In the genomic region with DNA sequence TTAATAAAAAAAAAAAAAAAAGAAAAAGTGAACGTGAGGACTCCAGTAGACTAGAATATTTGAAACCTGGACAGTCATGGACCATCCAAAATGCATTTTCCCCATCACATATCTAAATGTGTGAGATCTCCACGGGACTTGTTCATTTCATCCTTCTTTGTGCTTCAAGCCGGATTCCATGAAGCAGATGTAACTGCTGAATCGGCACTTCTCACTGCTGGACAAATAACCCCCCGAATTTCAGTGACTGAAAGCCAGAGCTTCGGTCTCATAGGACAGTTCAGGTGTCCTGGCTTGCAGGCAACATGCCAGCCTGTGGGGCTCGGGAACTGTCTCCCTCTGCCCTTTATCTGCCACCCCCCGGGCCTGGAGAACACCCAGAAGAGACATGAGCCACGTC, we compare ENCODE assay signal across 21 cellular contexts. TPM values are rescaled to one million over a fixed set of nuclear protein-coding genes. Genes with fewer than 3 reads are reported as not detected.
DNase-seq lines count a peak whose midpoint lies in the region; ATAC-seq, FAIRE-seq and TF ChIP-seq lines count a peak whose summit lies in the region.
"Had no signal": no experiment of that assay in that cellular context is flagged by ENCODE, and none has a peak within 500 bp of the region (broad histone marks: within the 10 kb centered on the region; RNA-seq: fewer than 3 reads in every experiment).

No MANE protein-coding gene starts in this region.

- no peak for FAIRE-seq in HepG2 (lab: Jason Lieb, UNC)
- FAIRE-seq in K562 (lab: Jason Lieb, UNC): no peak
- FAIRE-seq: GM12878 had no signal

- H4K20me1 ChIP-seq in HepG2 (ENCODE audit: insufficient read depth, low read length) (no peaks in the 10 kb centered on the region), K562 (replicated peaks; ENCODE audit: control insufficient read depth, insufficient read depth, low read length) (no peaks in the 10 kb centered on the region)

- H3K9ac ChIP-seq in HepG2 (ENCODE audit: insufficient read depth, low read depth, low read length): no peak overlapping the region
- no peak overlapping the region for H3K9ac ChIP-seq in K562 (ENCODE audit: insufficient read depth in 1 of 2, low read depth in 2 of 2, low read length in 2 of 2)
- H3K9ac ChIP-seq in endodermal cell (ENCODE audit: extremely low read depth, low read length, poor library complexity, severe bottlenecking): no peak overlapping the region
- H3K9ac ChIP-seq: BLaER1 treated with 17β-estradiol and CSF1 and Interleukin-3, amounts not matched to agents 10 nM and 100 nM had no signal

- H2AFZ ChIP-seq in HepG2 (ENCODE audit: low read length) (no peak overlapping the region), K562 (ENCODE audit: low read depth, low read length) (no peak overlapping the region)

- H3K4me3 ChIP-seq in HepG2 (replicated peaks in 1 of 3; ENCODE audit: insufficient read depth in 1 of 3, low read depth in 2 of 3, low read length in 3 of 3) (no peak overlapping the region), right lobe of liver (no peak overlapping the region), K562 (no peak overlapping the region), endodermal cell (ENCODE audit: low read length) (no peak overlapping the region)
- H3K4me3 ChIP-seq: BLaER1 treated with 17β-estradiol and CSF1 and Interleukin-3, amounts not matched to agents 10 nM and 100 nM; GM12878 had no signal

- no peak for TF ChIP-seq POLR2A in HepG2 (IDR thresholded peaks at IDR 0.05; ENCODE audit: insufficient read depth in 1 of 2, low read depth in 2 of 2, low read length in 2 of 2)
- TF ChIP-seq POLR2A in right lobe of liver (IDR thresholded peaks at IDR 0.05): no peak
- TF ChIP-seq POLR2A in K562 (conservative IDR thresholded peaks at IDR 0.05): no peak

- H3K79me2 ChIP-seq in HepG2 (ENCODE audit: insufficient read depth, low read length) (no peaks in the 10 kb centered on the region), K562 (ENCODE audit: control insufficient read depth, insufficient read depth, low read length) (no peaks in the 10 kb centered on the region)

- no peak overlapping the region for H3K4me3 Mint-ChIP-seq in endodermal cell
- H3K4me3 Mint-ChIP-seq in progenitor cell of endocrine pancreas (ENCODE audit: low read depth): no peak overlapping the region
- H3K4me3 Mint-ChIP-seq: B cell; CD8-positive, alpha-beta memory T cell; HFFc6 had no signal

- H3K27me3 Mint-ChIP-seq in endodermal cell (ENCODE audit: insufficient read depth) (no peaks in the 10 kb centered on the region), progenitor cell of endocrine pancreas (no peaks in the 10 kb centered on the region)
- H3K27me3 Mint-ChIP-seq: B cell; CD4-positive, CD25-positive, alpha-beta regulatory T cell had no signal

- BruUV-seq in HepG2 (replicated peaks; lab: Mats Ljungman, UMichigan) (no TSS peak), K562 (replicated peaks; lab: Mats Ljungman, UMichigan) (no TSS peak)

- peaks cover 3 to 23% of the 10 kb centered on the region in 2 experiments; a peak in 2 of 5 replicates for H3K36me3 ChIP-seq in HepG2 (replicated peaks in 1 of 2; ENCODE audit: control insufficient read depth in 1 of 2, insufficient read depth in 2 of 2, low read length in 2 of 2)
- peaks cover 0 to 8% (median 0%) of the 10 kb centered on the region in 4 donors for H3K36me3 ChIP-seq in right lobe of liver
- H3K36me3 ChIP-seq in K562 (ENCODE audit: control insufficient read depth, insufficient read depth, low read length): peaks cover 70% of the 10 kb centered on the region
- H3K36me3 ChIP-seq in endodermal cell (ENCODE audit: control insufficient read depth, insufficient read depth, low read length): peaks cover 49% of the 10 kb centered on the region

- WGBS in HepG2 (ENCODE audit: low lambda C conversion rate): 97% methylated on average over 9 of the region's 9 CpGs
- WGBS in right lobe of liver (ENCODE audit: insufficient coverage, low coverage, low lambda C conversion rate, missing lambda C conversion rate): 82% methylated on average over 6 of the region's 9 CpGs
- 86% methylated on average over 9 of the region's 9 CpGs for WGBS in K562 (ENCODE audit: insufficient coverage, low coverage, missing lambda C conversion rate)
- 90 to 91% methylated on average over 4 to 8 of the region's 9 CpGs for WGBS in endodermal cell (ENCODE audit: insufficient coverage in 1 of 2, insufficient read length in 1 of 2), 2 experiments

- ATAC-seq in HepG2 (no peak), right lobe of liver (no peak), K562 (no peak), HG03457 (IDR thresholded peaks at IDR 0.05; ENCODE audit: unreplicated experiment) (no peak)
- ATAC-seq: GM12878 had no signal

- no peak for TF ChIP-seq RAD21 in HepG2 (CRISPR knock-in tag; IDR thresholded peaks at IDR 0.05)
- no peak for TF ChIP-seq RAD21 in K562 (CRISPR knock-in tag; conservative IDR thresholded peaks at IDR 0.05 in 1 of 2, IDR thresholded peaks at IDR 0.05 in 1 of 2)

- H3K9me3 ChIP-seq in HepG2 (ENCODE audit: low read length): no peaks in the 10 kb centered on the region
- H3K9me3 ChIP-seq in right lobe of liver: no peaks in the 10 kb centered on the region
- no peaks in the 10 kb centered on the region for H3K9me3 ChIP-seq in K562 (replicated peaks; ENCODE audit: control insufficient read depth, insufficient read depth, low read depth, low read length)
- H3K9me3 ChIP-seq in endodermal cell (ENCODE audit: control insufficient read depth, low read length): no peaks in the 10 kb centered on the region
- H3K9me3 ChIP-seq: BLaER1 treated with 17β-estradiol and CSF1 and Interleukin-3, amounts not matched to agents 10 nM and 100 nM had no signal

- H3K36me3 Mint-ChIP-seq in endodermal cell (ENCODE audit: low read depth) (peaks cover 49% of the 10 kb centered on the region), progenitor cell of endocrine pancreas (ENCODE audit: insufficient read depth) (peaks cover 57% of the 10 kb centered on the region)

- H3K9me3 Mint-ChIP-seq in endodermal cell (no peaks in the 10 kb centered on the region), progenitor cell of endocrine pancreas (ENCODE audit: low read depth) (no peaks in the 10 kb centered on the region)
- H3K9me3 Mint-ChIP-seq: CD4-positive, CD25-positive, alpha-beta regulatory T cell; CD8-positive, alpha-beta memory T cell; HFFc6 had no signal

- CTCF ChIA-PET in HepG2 (lab: Yijun Ruan, JAX; ENCODE audit: low intra/inter-chr PET ratio, low total read pairs): no interaction called here
- CTCF ChIA-PET in K562 (lab: Yijun Ruan, JAX; ENCODE audit: low intra/inter-chr PET ratio): no interaction called here

- no peaks in the 10 kb centered on the region for H3K4me1 ChIP-seq in HepG2 (ENCODE audit: insufficient read depth, low read length)
- H3K4me1 ChIP-seq in right lobe of liver: no peaks in the 10 kb centered on the region
- peaks cover 0 to 10% of the 10 kb centered on the region in 2 experiments; a peak in 1 of 5 replicates for H3K4me1 ChIP-seq in K562 (replicated peaks in 1 of 2; ENCODE audit: control insufficient read depth in 2 of 2, insufficient read depth in 2 of 2, low read length in 2 of 2)
- H3K4me1 ChIP-seq in endodermal cell (ENCODE audit: control insufficient read depth, insufficient read depth, low read length): peaks cover 4% of the 10 kb centered on the region
- H3K4me1 ChIP-seq: BLaER1 treated with 17β-estradiol and CSF1 and Interleukin-3, amounts not matched to agents 10 nM and 100 nM had no signal

- TF ChIP-seq EP300 in HepG2 (IDR thresholded peaks at IDR 0.05; ENCODE audit: low read depth in 2 of 2, low read length in 2 of 2) (no peak), HepG2 (CRISPR knock-in tag; IDR thresholded peaks at IDR 0.05; ENCODE audit: borderline replicate concordance) (no peak), K562 (IDR thresholded peaks at IDR 0.05; ENCODE audit: low read length) (no peak)

- H3K4me1 Mint-ChIP-seq in endodermal cell (peaks cover 14% of the 10 kb centered on the region), progenitor cell of endocrine pancreas (ENCODE audit: low read depth) (peaks cover 4% of the 10 kb centered on the region)
- H3K4me1 Mint-ChIP-seq: B cell; CD4-positive, CD25-positive, alpha-beta regulatory T cell; CD8-positive, alpha-beta memory T cell had no signal

- intact Hi-C loops in HepG2 (cut with micrococcal nuclease; ENCODE audit: unreplicated experiment): no loop called here
- intact Hi-C loops in right lobe of liver (cut with DNase I): no loop called here
- intact Hi-C loops in K562 (cut with micrococcal nuclease): no loop called here

- H3K4me2 ChIP-seq in HepG2 (ENCODE audit: low read depth, low read length): no peak overlapping the region
- H3K4me2 ChIP-seq in K562 (ENCODE audit: insufficient read depth, low read length): no peak overlapping the region
- H3K4me2 ChIP-seq: BLaER1 treated with 17β-estradiol and CSF1 and Interleukin-3, amounts not matched to agents 10 nM and 100 nM had no signal

- in situ Hi-C loops in HepG2 (cut with HindIII; ENCODE audit: extremely low pct_ligation_motif_present, low pct_unique_long_range_greater_than_20kb): no loop called here
- in situ Hi-C loops in K562 (cut with MboI): no loop called here

- H3K27ac Mint-ChIP-seq in endodermal cell: peak overlapping the region; percentile 44
- peak overlapping the region; percentile 59 for H3K27ac Mint-ChIP-seq in progenitor cell of endocrine pancreas
- H3K27ac Mint-ChIP-seq: B cell; CD4-positive, CD25-positive, alpha-beta regulatory T cell; CD8-positive, alpha-beta memory T cell; HFFc6 had no signal

- TF ChIP-seq CTCF in HepG2 (CRISPR knock-in tag; IDR thresholded peaks at IDR 0.05) (no peak), right lobe of liver (IDR thresholded peaks at IDR 0.05) (no peak), K562 (IDR thresholded peaks at IDR 0.05 in 2 of 3, conservative IDR thresholded peaks at IDR 0.05 in 1 of 3; ENCODE audit: insufficient read depth in 2 of 3, low read depth in 1 of 3, low read length in 3 of 3) (no peak), endodermal cell (conservative IDR thresholded peaks at IDR 0.05) (no peak), progenitor cell of endocrine pancreas (IDR thresholded peaks at IDR 0.05; ENCODE audit: unreplicated experiment) (no peak)

- H3K27ac ChIP-seq in HepG2 (ENCODE audit: extremely low read length, insufficient read depth, low read length) (no peak overlapping the region), right lobe of liver (no peak overlapping the region), K562 (ENCODE audit: extremely low read depth, low read depth, low read length) (no peak overlapping the region), endodermal cell (ENCODE audit: low read depth, low read length) (no peak overlapping the region)
- H3K27ac ChIP-seq: BLaER1 treated with 17β-estradiol and CSF1 and Interleukin-3, amounts not matched to agents 10 nM and 100 nM had no signal

- H3K27me3 ChIP-seq in HepG2 (ENCODE audit: control insufficient read depth in 1 of 2, insufficient read depth in 2 of 2, low read length in 2 of 2) (no peaks in the 10 kb centered on the region), right lobe of liver (no peaks in the 10 kb centered on the region), K562 (ENCODE audit: control insufficient read depth in 2 of 2, insufficient read depth in 2 of 2, low read length in 2 of 2) (no peaks in the 10 kb centered on the region), endodermal cell (ENCODE audit: control insufficient read depth, insufficient read depth, low read length, poor library complexity, severe bottlenecking) (no peaks in the 10 kb centered on the region)
- H3K27me3 ChIP-seq: BLaER1 treated with 17β-estradiol and CSF1 and Interleukin-3, amounts not matched to agents 10 nM and 100 nM had no signal

- no peak for DNase-seq in HepG2 (ENCODE audit: low spot score)
- no peak for DNase-seq in right lobe of liver
- no peak for DNase-seq in K562 (ENCODE audit: extremely low read depth in 1 of 4, low spot score in 3 of 4)
- no peak for DNase-seq in endodermal cell
- no peak for DNase-seq in progenitor cell of endocrine pancreas (ENCODE audit: low spot score, unreplicated experiment)
- no peak for DNase-seq in NCI-H82 (lab: John Stamatoyannopoulos, UW)
- DNase-seq in foreskin melanocyte: no peak
- DNase-seq: 8988T; CD4-positive, CD25-positive, alpha-beta regulatory T cell; CD8-positive, alpha-beta memory T cell; COR-L47; DMS 273 treated with DMSO at 0.1 percent for 48 hours; DMS53; DND-41; EL; HCEC 1CT; HFFc6 had no signal

- H3K9me1 ChIP-seq in K562 (ENCODE audit: control insufficient read depth, insufficient read depth, low read length): no peaks in the 10 kb centered on the region

- POLR2A ChIA-PET in HepG2 (lab: Yijun Ruan, JAX) (no interaction called here), K562 (lab: Yijun Ruan, JAX) (interaction anchor here (0.7 kb wide), 1 partner anchor 840 kb away, joined by 4 read pairs; no protein-coding TSS in a partner anchor)

RNA-seq across cellular contexts. Expression of a gene that starts 33.3 kb away (rescaled TPM):
- total RNA-seq in HepG2 (2016; rRNA removed; fragmentation: Illumina TruSeq; extraction: Trizol): not detected in 2 replicates
- total RNA-seq in HepG2 (2016; cell fraction: cytosol; rRNA removed; fragmentation: Illumina TruSeq; extraction: Trizol; ENCODE audit: low read depth): not detected in 2 replicates
- total RNA-seq in HepG2 (2016; cell fraction: insoluble cytoplasmic fraction; rRNA removed; fragmentation: Illumina TruSeq; extraction: Trizol): not detected in 2 replicates
- total RNA-seq in HepG2 (2016; cell fraction: membrane; rRNA removed; fragmentation: Illumina TruSeq; extraction: Trizol): not detected in 2 replicates
- not detected in 2 replicates for total RNA-seq in HepG2 (2016; cell fraction: nucleus; rRNA removed; fragmentation: Illumina TruSeq; extraction: Trizol)
- not detected in 2 replicates for polyA plus RNA-seq in HepG2 (2011; rRNA removed)
- polyA plus RNA-seq in HepG2 (2011; cell fraction: cytosol; rRNA removed): not detected in 2 replicates
- polyA plus RNA-seq in HepG2 (2011; cell fraction: nucleus; rRNA removed): not detected in 2 replicates
- 1.0 and 1.6 TPM in 2 replicates for polyA plus RNA-seq in HepG2 (2012)
- polyA plus RNA-seq in HepG2 (2016; cell fraction: cytosol; fragmentation: Illumina TruSeq; extraction: Trizol; ENCODE audit: low read depth): not detected in 2 replicates
- not detected in 2 replicates for polyA plus RNA-seq in HepG2 (2016; cell fraction: insoluble cytoplasmic fraction; fragmentation: Illumina TruSeq; extraction: Trizol; ENCODE audit: low read depth)
- not detected in 2 replicates for polyA plus RNA-seq in HepG2 (2016; cell fraction: membrane; fragmentation: Illumina TruSeq; extraction: Trizol; ENCODE audit: low read depth)
- not detected in 2 replicates for polyA plus RNA-seq in HepG2 (2016; cell fraction: nucleus; fragmentation: Illumina TruSeq; extraction: Trizol; ENCODE audit: insufficient read depth, low read depth)
- not detected in 2 replicates for polyA minus RNA-seq in HepG2 (2011; rRNA and poly(A)+ RNA removed; ENCODE audit: low replicate concordance)
- polyA minus RNA-seq in HepG2 (2011; cell fraction: cytosol; rRNA and poly(A)+ RNA removed): not detected in 2 replicates
- not detected in 2 replicates for polyA minus RNA-seq in HepG2 (2011; cell fraction: nucleus; rRNA and poly(A)+ RNA removed)
- total RNA-seq in right lobe of liver: under 1 TPM in 5 of 6 experiments, not detected in 1; 0.23 to 0.84 (median 0.66) TPM
- 1.6 and 7.1 TPM in 2 replicates for total RNA-seq in K562 (2011; cell fraction: chromatin; rRNA removed; ENCODE audit: low replicate concordance)
- total RNA-seq in K562 (2011; cell fraction: nucleolus; rRNA removed): 1.3 and 1.8 TPM in 2 replicates
- total RNA-seq in K562 (2011; cell fraction: nucleoplasm; rRNA removed): 2.5 and 5.6 TPM in 2 replicates
- 2.6 and 4.1 TPM in 2 replicates for total RNA-seq in K562 (2014; rRNA removed)
- total RNA-seq in K562 (2014; rRNA removed; fragmentation: Illumina TruSeq; extraction: Trizol): 4.7 and 5.9 TPM in 2 replicates
- total RNA-seq in K562 (2015; rRNA removed; fragmentation: Illumina TruSeq; extraction: Trizol): 4.1 and 4.3 TPM in 2 replicates
- total RNA-seq in K562 (2021): 3.9 and 4.6 TPM in 2 replicates
- 3.7 and 5.7 TPM in 2 replicates for polyA plus RNA-seq in K562 (2011; rRNA removed)
- 1.5 and 1.9 TPM in 2 replicates for polyA plus RNA-seq in K562 (2011; cell fraction: cytosol; rRNA removed)
- 4.2 and 6.4 TPM in 2 replicates for polyA plus RNA-seq in K562 (2011; cell fraction: nucleus; rRNA removed)
- 6.1 and 10.5 TPM in 2 replicates for polyA plus RNA-seq in K562 (2012)
- 5.2 and 7.0 TPM in 2 replicates for polyA plus RNA-seq in K562 (2014; fragmentation: Illumina TruSeq; extraction: Trizol)
- 1 to 10 TPM; 3.2 to 3.7 TPM for polyA plus RNA-seq in K562 (2014; fragmentation: Nextera tagmentation; extraction: Ambion mirVana)
- polyA plus RNA-seq in K562 (2014; rRNA removed): 5.2 and 5.3 TPM in 2 replicates
- 1.8 and 2.7 TPM in 2 replicates for polyA minus RNA-seq in K562 (2011; rRNA and poly(A)+ RNA removed)
- 1.0 TPM in 1 of 2 replicates, not detected in the other for polyA minus RNA-seq in K562 (2011; cell fraction: cytosol; rRNA and poly(A)+ RNA removed)
- 1.8 and 2.4 TPM in 2 replicates for polyA minus RNA-seq in K562 (2011; cell fraction: nucleus; rRNA and poly(A)+ RNA removed)
- 1 to 10 TPM; 1.1 to 2.5 TPM for total RNA-seq in endodermal cell
- polyA plus RNA-seq in endodermal cell (2013, experiment 1 of 2): 1.4 TPM
- polyA plus RNA-seq in endodermal cell (2013, experiment 2 of 2): 2.0 TPM
- total RNA-seq in progenitor cell of endocrine pancreas: 1.6 and 2.8 TPM in 2 replicates
